Comparison of ENCODE assay signal across 23 cellular contexts in the genomic region with DNA sequence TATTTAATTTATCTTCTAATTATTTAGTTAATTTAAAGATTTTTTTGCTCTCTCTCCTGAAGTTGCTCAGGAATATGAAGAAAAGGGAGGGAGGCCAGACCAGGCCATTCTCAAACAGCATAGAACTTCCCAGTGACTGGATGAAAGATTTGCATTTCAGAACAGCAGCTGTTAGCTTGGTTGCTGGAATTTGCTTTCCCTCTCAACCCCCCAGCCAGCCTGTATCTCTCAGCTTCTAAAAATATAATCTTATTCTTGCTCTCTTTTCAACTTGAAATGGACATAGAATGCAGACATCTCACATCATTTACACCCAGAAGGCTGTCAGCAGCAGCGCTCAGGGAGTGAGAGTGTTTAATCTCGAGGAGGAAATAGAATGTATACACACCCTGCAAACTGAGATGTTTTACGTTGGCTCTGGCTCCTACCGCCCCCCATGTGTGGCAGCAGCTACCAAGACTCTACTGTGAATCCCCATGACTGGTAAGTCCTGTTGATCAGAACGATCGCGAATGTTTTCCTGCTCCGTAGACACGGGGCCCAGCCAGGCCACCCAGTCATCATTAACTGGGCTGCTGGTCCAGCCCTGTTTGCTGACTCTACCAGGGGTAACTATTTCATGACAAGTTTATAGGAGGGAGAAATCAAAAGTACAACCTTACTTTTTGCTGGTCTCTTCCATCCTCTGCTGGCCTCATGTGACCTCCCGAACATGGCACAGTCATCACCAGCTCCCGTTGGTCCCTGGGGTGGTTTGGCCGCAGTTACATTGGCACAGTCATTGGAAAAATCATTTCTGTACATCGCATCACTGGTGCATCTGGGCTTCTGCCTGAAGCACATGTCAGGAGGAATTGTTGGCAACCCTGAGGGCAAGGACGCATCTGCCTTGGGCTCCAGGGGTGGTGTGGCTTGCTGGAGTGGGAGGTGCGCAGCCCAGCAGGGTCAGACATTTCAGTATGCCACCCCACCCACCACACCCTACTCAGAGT.
A peak's percentile ranks its signal among the peaks of the same experiment; 100 is the strongest.
DNase-seq lines count a peak whose midpoint lies in the region; ATAC-seq and TF ChIP-seq lines count a peak whose summit lies in the region.
"Had no signal": no experiment of that assay in that cellular context is flagged by ENCODE, and none has a peak within 500 bp of the region (broad histone marks: within the 10 kb centered on the region; RNA-seq: fewer than 3 reads in every experiment).

No MANE protein-coding gene starts in this region.

- H3K9ac ChIP-seq in muscle layer of colon (ENCODE audit: low read length) = peak overlapping the region; percentile 10

- TF ChIP-seq EP300 in gastroesophageal sphincter (IDR thresholded peaks at IDR 0.05) = no peak

- no peak for TF ChIP-seq POLR2A in gastroesophageal sphincter (IDR thresholded peaks at IDR 0.05)

- H3K27ac ChIP-seq in GM23338 (ENCODE audit: low read depth) (no peak overlapping the region), gastroesophageal sphincter (peak overlapping the region in 3 of 4 donors; percentile 50 to 56 (median 53)), muscle layer of colon (ENCODE audit: low read depth, low read length) (peak overlapping the region; percentile 74), skin epidermis (peak overlapping the region in 14 of 21 experiments; percentile 17 to 84 (median 42))
- H3K27ac ChIP-seq: dorsolateral prefrontal cortex, pancreas, WERI-Rb-1 had no signal

- H3K36me3 Mint-ChIP-seq in GM23338 (ENCODE audit: low read depth) = no peaks in the 10 kb centered on the region

- no peak overlapping the region for H3K4me3 Mint-ChIP-seq in GM23338
- H3K4me3 Mint-ChIP-seq: T-helper 2 cell treated with Interferon-gamma antibody and Interleukin-4, amounts not matched to agents 5 μg/mL and 100 μg/mL, for 36 hours had no signal

- DNase-seq in GM23338 (ENCODE audit: low spot score) (no peak), NCI-H2081 (lab: John Stamatoyannopoulos, UW) (no peak)
- no peak for DNase-seq in activated naive CD4-positive, alpha-beta T cell treated with anti-CD3 and anti-CD28 coated beads, Interleukin-2, amount 50 U/mL, for 16 hours
- DNase-seq: activated CD4-positive, alpha-beta T cell treated with anti-CD3 and anti-CD28 coated beads, Interleukin-2, amount 50 U/mL, for 4 hours; activated CD8-positive, alpha-beta memory T cell treated with anti-CD3 and anti-CD28 coated beads, Interleukin-2, amount 50 U/mL, for 48 hours; activated gamma-delta T cell; amniotic stem cell; C1 segment of cervical spinal cord; Calu3; Kasumi-1; NCI-H1048; pancreas; stimulated activated naive CD4-positive, alpha-beta T cell treated with Interleukin-2 at 50 U/mL for 16 hours; WERI-Rb-1 had no signal

- H3K27ac Mint-ChIP-seq in GM23338 = peak overlapping the region; percentile 68; the same call in 1 of the 2 replicates
- H3K27ac Mint-ChIP-seq: T-helper 2 cell treated with Interferon-gamma antibody and Interleukin-4, amounts not matched to agents 5 μg/mL and 100 μg/mL, for 36 hours had no signal

- no peaks in the 10 kb centered on the region; the same call in 1 of the 2 replicates for H3K4me1 ChIP-seq in GM23338 (ENCODE audit: insufficient read depth)
- H3K4me1 ChIP-seq in gastroesophageal sphincter = peaks cover 2 to 31% (median 18%) of the 10 kb centered on the region in 3 donors
- peaks cover 23% of the 10 kb centered on the region for H3K4me1 ChIP-seq in muscle layer of colon (ENCODE audit: insufficient read depth, low read length)
- H3K4me1 ChIP-seq: pancreas had no signal

- H3K4me1 Mint-ChIP-seq in GM23338 = peaks cover 9% of the 10 kb centered on the region

- no peaks in the 10 kb centered on the region for H4K20me1 ChIP-seq in GM23338 (replicated peaks; ENCODE audit: insufficient read depth)

- H3K9me2 ChIP-seq in GM23338 (ENCODE audit: insufficient read depth) = no peaks in the 10 kb centered on the region; the same call in 1 of the 2 replicates

- peaks cover 2% of the 10 kb centered on the region for H3K27me3 Mint-ChIP-seq in GM23338 (ENCODE audit: insufficient read depth, low read depth, poor library complexity)

- no peaks in the 10 kb centered on the region for H3K79me2 ChIP-seq in GM23338 (replicated peaks; ENCODE audit: insufficient read depth)

- 6 to 39% methylated on average over 6 to 7 of the region's 15 CpGs for WGBS in gastroesophageal sphincter (ENCODE audit: low coverage in 1 of 2), 2 donors

- no peak for TF ChIP-seq CTCF in GM23338 (conservative IDR thresholded peaks at IDR 0.05; ENCODE audit: low read depth in 2 of 2)
- TF ChIP-seq CTCF in gastroesophageal sphincter (IDR thresholded peaks at IDR 0.05) = no peak

- peak overlapping the region; percentile 36; the same call in 1 of the 2 replicates for H3K4me2 ChIP-seq in GM23338

- ATAC-seq in GM23338 (no peak), gastroesophageal sphincter (no peak), HG03439 (IDR thresholded peaks at IDR 0.05; ENCODE audit: unreplicated experiment) (no peak), HG02885 (IDR thresholded peaks at IDR 0.05; ENCODE audit: poor library complexity, unreplicated experiment) (no peak)
- ATAC-seq: HCT116, pancreas, SK-N-SH treated with all-trans-retinoic acid at 6 μM for 48 hours had no signal

- H3K9me3 Mint-ChIP-seq in GM23338 = no peaks in the 10 kb centered on the region
- H3K9me3 Mint-ChIP-seq: T-helper 2 cell treated with Interferon-gamma antibody and Interleukin-4, amounts not matched to agents 5 μg/mL and 100 μg/mL, for 36 hours had no signal

- H3K27me3 ChIP-seq in GM23338 (ENCODE audit: insufficient read depth) = no peaks in the 10 kb centered on the region
- H3K27me3 ChIP-seq in gastroesophageal sphincter = no peaks in the 10 kb centered on the region
- H3K27me3 ChIP-seq in muscle layer of colon (ENCODE audit: control insufficient read depth in 1 of 2, insufficient read depth in 2 of 2, low read length in 2 of 2) = no peaks in the 10 kb centered on the region
- H3K27me3 ChIP-seq: pancreas had no signal

- no peaks in the 10 kb centered on the region for H3F3A ChIP-seq in GM23338 (replicated peaks; ENCODE audit: low read depth)

- H2AFZ ChIP-seq in GM23338 = peak overlapping the region; percentile 28; the same call in 1 of the 2 replicates

- H3K9me3 ChIP-seq in gastroesophageal sphincter (no peaks in the 10 kb centered on the region), muscle layer of colon (ENCODE audit: low read length) (no peaks in the 10 kb centered on the region)
- H3K9me3 ChIP-seq: pancreas had no signal

- H3K4me3 ChIP-seq in GM23338 (no peak overlapping the region), gastroesophageal sphincter (no peak overlapping the region), muscle layer of colon (ENCODE audit: low read depth in 1 of 2, low read length in 2 of 2) (peak overlapping the region in 1 of 2 donors; percentile 39), skin epidermis (no peak overlapping the region)
- H3K4me3 ChIP-seq: dorsolateral prefrontal cortex, pancreas had no signal

- H3K36me3 ChIP-seq in GM23338 (ENCODE audit: insufficient read depth) (no peaks in the 10 kb centered on the region), gastroesophageal sphincter (no peaks in the 10 kb centered on the region), muscle layer of colon (ENCODE audit: insufficient read depth, low read length) (no peaks in the 10 kb centered on the region)
- H3K36me3 ChIP-seq: pancreas, WERI-Rb-1 had no signal
